2 cellular contexts compared by ENCODE assay signal in genomic region chr20:46844965-46845364, GRCh38.
A peak's percentile ranks its signal among the peaks of the same experiment; 100 is the strongest.
TF ChIP-seq lines count a peak whose summit lies in the region.

No MANE protein-coding gene starts in this region.

TF ChIP-seq in K562, 482 proteins besides CTCF, POLR2A, EP300 and RAD21 (continues in another document):
- TF ChIP-seq ILF3 (IDR thresholded peaks at IDR 0.05; ENCODE audit: borderline replicate concordance) (no peak), CXXC5 (CRISPR knock-in tag; IDR thresholded peaks at IDR 0.05) (no peak), RFX7 (CRISPR knock-in tag; IDR thresholded peaks at IDR 0.05) (no peak), ZNF766 (CRISPR knock-in tag; conservative IDR thresholded peaks at IDR 0.05) (0 out of 2 replicates have a peak, but pooled peaks have one; percentile 27), POLR3G (IDR thresholded peaks at IDR 0.05; ENCODE audit: extremely low read depth, insufficient read length, insufficient replicate concordance) (no peak), ETV6 (IDR thresholded peaks at IDR 0.05; ENCODE audit: borderline replicate concordance in 1 of 2, low read depth in 2 of 2, low read length in 1 of 2) (no peak), ETV6 (CRISPR knock-in tag; IDR thresholded peaks at IDR 0.05; ENCODE audit: borderline replicate concordance) (no peak), FOS (IDR thresholded peaks at IDR 0.05; ENCODE audit: extremely low read depth, insufficient read length) (no peak), NEUROD1 (IDR thresholded peaks at IDR 0.05; ENCODE audit: borderline replicate concordance, low read depth, low read length, partially characterized antibody) (no peak), OTX1 (CRISPR knock-in tag; IDR thresholded peaks at IDR 0.05) (no peak), HNRNPL (IDR thresholded peaks at IDR 0.05; ENCODE audit: low read depth, low read length) (no peak), NELFE (IDR thresholded peaks at IDR 0.05; ENCODE audit: insufficient read depth, insufficient read length) (no peak), USF2 (CRISPR knock-in tag; IDR thresholded peaks at IDR 0.05) (0 out of 2 replicates have a peak, but pooled peaks have one; percentile 20), CBX8 (IDR thresholded peaks at IDR 0.05; ENCODE audit: borderline replicate concordance, extremely low read depth, low read depth, low read length, poor library complexity, severe bottlenecking) (no peak), FOXO4 (CRISPR knock-in tag; IDR thresholded peaks at IDR 0.05) (no peak), PHB (CRISPR knock-in tag; IDR thresholded peaks at IDR 0.05) (no peak)

TF ChIP-seq in H1, 55 proteins besides CTCF, POLR2A, EP300 and RAD21:
- TF ChIP-seq PHF8 (conservative IDR thresholded peaks at IDR 0.05; ENCODE audit: low read depth, low read length) (no peak), SUZ12 (IDR thresholded peaks at IDR 0.05; ENCODE audit: low read length) (no peak), JUN (IDR thresholded peaks at IDR 0.05; ENCODE audit: low read depth, low read length) (no peak)
